ENCODE assay signal across 25 cellular contexts in genomic region chr4:145929415-145930178, GRCh38. TPM values are rescaled to one million over a fixed set of nuclear protein-coding genes. Genes with fewer than 3 reads are reported as not detected.
A peak's percentile ranks its signal among the peaks of the same experiment; 100 is the strongest.
DNase-seq lines count a peak whose midpoint lies in the region; ATAC-seq and TF ChIP-seq lines count a peak whose summit lies in the region.
"Had no signal": no experiment of that assay in that cellular context is flagged by ENCODE, and none has a peak within 500 bp of the region (broad histone marks: within the 10 kb centered on the region; RNA-seq: fewer than 3 reads in every experiment).

No MANE protein-coding gene starts in this region.

- H3K27ac ChIP-seq in mammary epithelial cell (ENCODE audit: insufficient read depth, low read depth, low read length) (no peak overlapping the region), breast epithelium (peak overlapping the region in 1 of 2 donors; percentile 6), skeletal muscle tissue (ENCODE audit: low read depth, low read length) (peak overlapping the region; percentile 52)
- H3K27ac ChIP-seq: BLaER1, colonic mucosa, hepatocyte, KMS-11, parathyroid adenoma, vagina had no signal

- no peak overlapping the region for H2AFZ ChIP-seq in mammary epithelial cell (ENCODE audit: low read depth, low read length)
- H2AFZ ChIP-seq: hepatocyte, parathyroid adenoma had no signal

- no TSS peak for BruUV-seq in mammary epithelial cell (replicated peaks; lab: Mats Ljungman, UMichigan)

- no peaks in the 10 kb centered on the region for H3K36me3 ChIP-seq in mammary epithelial cell (ENCODE audit: insufficient read depth, low read length)
- no peaks in the 10 kb centered on the region for H3K36me3 ChIP-seq in breast epithelium
- H3K36me3 ChIP-seq in skeletal muscle tissue (ENCODE audit: control insufficient read depth in 3 of 3, insufficient read depth in 3 of 3, low read length in 3 of 3), result no peaks in the 10 kb centered on the region
- H3K36me3 ChIP-seq: colonic mucosa, vagina had no signal

- POLR2A ChIA-PET in T-cell (lab: Charles Lee), result interaction anchor here in 1 of 2 donors (0.9 kb wide), 1 partner anchor 10 kb away, joined by 3 read pairs; no protein-coding TSS in a partner anchor

- ATAC-seq in SK-N-SH treated with all-trans-retinoic acid at 6 μM for 48 hours (peak; percentile 9; the same call in 1 of the 3 replicates), left ventricle myocardium superior (peak; percentile 53), T-cell (replicated peaks in 1 of 4) (no peak)

- H3K4me1 Mint-ChIP-seq in T-cell, result peaks cover 33 to 45% (median 40%) of the 10 kb centered on the region in 3 donors

- no peaks in the 10 kb centered on the region for H4K20me1 ChIP-seq in mammary epithelial cell (ENCODE audit: insufficient read depth, low read length)

- no peaks in the 10 kb centered on the region for H3K27me3 Mint-ChIP-seq in T-cell
- H3K27me3 Mint-ChIP-seq: activated CD4-positive, alpha-beta memory T cell treated with anti-CD3 and anti-CD28 coated beads, Interleukin-2, amount 10 ng/mL, durations not matched to agents 7 days and 5 days; activated naive CD4-positive, alpha-beta T cell treated with anti-CD3 and anti-CD28 coated beads, Interleukin-2, amount 10 ng/mL, durations not matched to agents 7 days and 5 days; activated T-cell treated with anti-CD3 and anti-CD28 coated beads, Interleukin-2, amount 50 U/mL, for 24 hours; naive thymus-derived CD4-positive, alpha-beta T cell had no signal

- no peak overlapping the region for H3K9ac ChIP-seq in mammary epithelial cell (ENCODE audit: insufficient read depth, low read length)
- H3K9ac ChIP-seq in skeletal muscle tissue (ENCODE audit: low read depth in 1 of 3, low read length in 3 of 3), result peak overlapping the region in 1 of 3 donors; percentile 24
- H3K9ac ChIP-seq: BLaER1, KMS-11, parathyroid adenoma had no signal

- H3K4me1 ChIP-seq in mammary epithelial cell (ENCODE audit: insufficient read depth, low read length), result no peaks in the 10 kb centered on the region
- H3K4me1 ChIP-seq in breast epithelium, result no peaks in the 10 kb centered on the region
- peaks cover 7 to 28% (median 18%) of the 10 kb centered on the region in 3 donors for H3K4me1 ChIP-seq in skeletal muscle tissue (ENCODE audit: control insufficient read depth in 3 of 3, insufficient read depth in 3 of 3, low read length in 3 of 3)
- H3K4me1 ChIP-seq: colonic mucosa, parathyroid adenoma, vagina had no signal

- dilution Hi-C loops in mammary epithelial cell (cut with HindIII; ENCODE audit: low sequenced_read_pairs), result no loop called here

- H3K4me3 ChIP-seq in mammary epithelial cell (replicated peaks in 1 of 3; ENCODE audit: insufficient read depth in 1 of 3, low read depth in 2 of 3, low read length in 3 of 3) (no peak overlapping the region), breast epithelium (no peak overlapping the region), skeletal muscle tissue (ENCODE audit: low read length in 3 of 3) (no peak overlapping the region)
- H3K4me3 ChIP-seq: BLaER1, colonic mucosa, hepatocyte, vagina had no signal

- no peak for TF ChIP-seq CTCF in mammary epithelial cell (conservative IDR thresholded peaks at IDR 0.05 in 1 of 2, IDR thresholded peaks at IDR 0.05 in 1 of 2; ENCODE audit: extremely low read depth in 1 of 2, insufficient read depth in 1 of 2, low read depth in 1 of 2, low read length in 2 of 2)
- no peak for TF ChIP-seq CTCF in breast epithelium (IDR thresholded peaks at IDR 0.05)

- peak overlapping the region in 1 of 2 donors; percentile 1 for H3K27ac Mint-ChIP-seq in T-cell
- H3K27ac Mint-ChIP-seq: activated CD4-positive, alpha-beta memory T cell treated with anti-CD3 and anti-CD28 coated beads, Interleukin-2, amount 10 ng/mL, durations not matched to agents 7 days and 5 days; activated naive CD4-positive, alpha-beta T cell treated with anti-CD3 and anti-CD28 coated beads, Interleukin-2, amount 10 ng/mL, durations not matched to agents 7 days and 5 days had no signal

- intact Hi-C loops in mammary epithelial cell (cut with micrococcal nuclease), result loop anchor here (10.0 kb wide), 1 partner anchor 985 kb away; no protein-coding TSS in a partner anchor
- intact Hi-C loops in breast epithelium (cut with DNase I; ENCODE audit: low total_unique reads), result no loop called here
- intact Hi-C loops in left ventricle myocardium superior (cut with micrococcal nuclease), result no loop called here

- TF ChIP-seq POLR2A in breast epithelium (IDR thresholded peaks at IDR 0.05), result no peak

- in situ Hi-C loops in mammary epithelial cell (cut with MboI; ENCODE audit: low sequenced_read_pairs in 2 of 2), result no loop called here

- peaks cover 85% of the 10 kb centered on the region for H3K79me2 ChIP-seq in mammary epithelial cell (ENCODE audit: insufficient read depth, low read length)

- DNase-seq in mammary epithelial cell, result peak; percentile 23
- no peak for DNase-seq in breast epithelium (ENCODE audit: low spot score in 2 of 2)
- DNase-seq in left ventricle myocardium superior, result no peak
- no peak for DNase-seq in T-helper 1 cell
- no peak for DNase-seq in T-cell
- DNase-seq in HUDEP-2 (lab: John Stamatoyannopoulos, UW; ENCODE audit: unreplicated experiment in 76 of 76), result no peak
- DNase-seq: activated CD4-positive, alpha-beta memory T cell treated with anti-CD3 and anti-CD28 coated beads, Interleukin-2, amount 10 ng/mL, durations not matched to agents 7 days and 5 days; activated naive CD4-positive, alpha-beta T cell treated with anti-CD3 and anti-CD28 coated beads, Interleukin-2, amount 10 ng/mL, durations not matched to agents 7 days and 5 days; activated T-cell treated with anti-CD3 and anti-CD28 coated beads, Interleukin-2, amount 50 U/mL, for 24 hours; colonic mucosa; H9; islet precursor cell; naive thymus-derived CD4-positive, alpha-beta T cell; NCI-H1092; NCI-H2081 treated with DMSO at 0.1 percent for 48 hours; NCI-H510A treated with DMSO at 0.1 percent for 48 hours; small intestine; stimulated activated CD4-positive, alpha-beta T cell treated with anti-CD3 and anti-CD28 coated beads, Interleukin-4, amount 100 ng/mL, for 24 hours had no signal

- CTCF ChIA-PET in mammary epithelial cell (lab: Charles Lee; ENCODE audit: low non-redundant PET), result no interaction called here
- CTCF ChIA-PET in T-cell (lab: Charles Lee), result interaction anchor here in 1 of 2 donors (1.4 kb wide), 1 partner anchor 17 kb away, joined by 3 read pairs; no protein-coding TSS in a partner anchor

- H3K4me3 Mint-ChIP-seq in T-cell, result no peak overlapping the region
- H3K4me3 Mint-ChIP-seq: activated CD4-positive, alpha-beta memory T cell treated with anti-CD3 and anti-CD28 coated beads, Interleukin-2, amount 10 ng/mL, durations not matched to agents 7 days and 5 days; activated naive CD4-positive, alpha-beta T cell treated with anti-CD3 and anti-CD28 coated beads, Interleukin-2, amount 10 ng/mL, durations not matched to agents 7 days and 5 days; activated T-cell treated with anti-CD3 and anti-CD28 coated beads, Interleukin-2, amount 50 U/mL, for 24 hours; H9; naive thymus-derived CD4-positive, alpha-beta T cell had no signal

- H3K4me2 ChIP-seq in mammary epithelial cell (ENCODE audit: insufficient read depth, low read depth, low read length), result no peak overlapping the region
- H3K4me2 ChIP-seq: hepatocyte, KMS-11 had no signal

- peaks cover 5 to 16% (median 6%) of the 10 kb centered on the region in 3 donors for H3K9me3 Mint-ChIP-seq in T-cell

- no peaks in the 10 kb centered on the region for H3K27me3 ChIP-seq in mammary epithelial cell (ENCODE audit: insufficient read depth, low read length)
- H3K27me3 ChIP-seq in breast epithelium, result no peaks in the 10 kb centered on the region
- H3K27me3 ChIP-seq in skeletal muscle tissue (ENCODE audit: control insufficient read depth in 3 of 3, insufficient read depth in 3 of 3, low read length in 3 of 3), result no peaks in the 10 kb centered on the region
- H3K27me3 ChIP-seq: BLaER1, colonic mucosa, hepatocyte, vagina had no signal

- 65% methylated on average over 2 of the region's 2 CpGs for WGBS in mammary epithelial cell (ENCODE audit: low coverage, missing lambda C conversion rate)

- H3K9me3 ChIP-seq in mammary epithelial cell (replicated peaks; ENCODE audit: insufficient read depth, low read length) (no peaks in the 10 kb centered on the region), breast epithelium (no peaks in the 10 kb centered on the region), skeletal muscle tissue (ENCODE audit: control insufficient read depth in 3 of 3, low read length in 3 of 3) (no peaks in the 10 kb centered on the region)
- H3K9me3 ChIP-seq: colonic mucosa, vagina had no signal

- H3K36me3 Mint-ChIP-seq in T-cell, result peaks cover 15% of the 10 kb centered on the region

TF ChIP-seq in SK-N-SH treated with all-trans-retinoic acid at 6 μM for 48 hours, 23 proteins besides CTCF, POLR2A, EP300 and RAD21 (continues in another document):
- TF ChIP-seq PATZ1 (CRISPR knock-in tag; IDR thresholded peaks at IDR 0.05; ENCODE audit: borderline replicate concordance) (no peak), SNAI2 (CRISPR knock-in tag; IDR thresholded peaks at IDR 0.05) (no peak), RARB (CRISPR knock-in tag; IDR thresholded peaks at IDR 0.05) (no peak)

RNA-seq across cellular contexts. Expression of gene ZNF827, which starts 9.0 kb away (rescaled TPM):
- total RNA-seq in mammary epithelial cell (10 to 100 TPM; 14.5 to 18.2 TPM), breast epithelium (10 to 100 TPM; 18.6 to 21.1 (median 19.0) TPM), left ventricle myocardium superior (13.8 TPM), skeletal muscle tissue (9.4 TPM), T-cell (10 to 100 TPM; 17.3 to 24.8 (median 18.5) TPM)
- polyA plus RNA-seq in mammary epithelial cell, result 9.9 TPM
- polyA minus RNA-seq in mammary epithelial cell, result 17.1 TPM

Comparison
In these comparisons a context has a peak if more than half of its experiments do, and no peak if none do; other contexts are left out.
1. ATAC-seq: peak in SK-N-SH treated with all-trans-retinoic acid at 6 μM for 48 hours (single experiment) and left ventricle myocardium superior (single experiment); none in T-cell (0 of 4).